8 cellular contexts compared by ENCODE assay signal in genomic region chr4:31230579-31230978, GRCh38.
"Had no signal": no experiment of that assay in that cellular context is flagged by ENCODE, and none has a peak within 500 bp of the region (broad histone marks: within the 10 kb centered on the region; RNA-seq: fewer than 3 reads in every experiment).

No MANE protein-coding gene starts in this region.

- ATAC-seq: GM23338, HepG2 had no signal

- H3K4me3 ChIP-seq: GM23338, HAP-1 had no signal

- FAIRE-seq: HepG2 had no signal

- DNase-seq: H7, Karpas-422, KBM-7 had no signal

- H3K9me3 ChIP-seq: HAP-1 had no signal

- H2AFZ ChIP-seq: GM23338 had no signal

- H3K27ac ChIP-seq: HL-60, KMS-11 had no signal

- H3K4me2 ChIP-seq: GM23338, KMS-11 had no signal

- H3K9ac ChIP-seq: KMS-11 had no signal

- H3K36me3 ChIP-seq: HAP-1 had no signal
